In genomic region chr12:41778934-41779333, GRCh38 we compare ENCODE assay signal across 5 cellular contexts.
"Had no signal": no experiment of that assay in that cellular context is flagged by ENCODE, and none has a peak within 500 bp of the region (broad histone marks: within the 10 kb centered on the region; RNA-seq: fewer than 3 reads in every experiment).

No MANE protein-coding gene starts in this region.

- H3K4me3 ChIP-seq: GM23338, K562 had no signal

- ATAC-seq: GM23338, K562 had no signal

- DNase-seq: H9, HCEC 1CT, IMR-90 had no signal
